ENCODE assay signal across 19 cellular contexts in the genomic region with DNA sequence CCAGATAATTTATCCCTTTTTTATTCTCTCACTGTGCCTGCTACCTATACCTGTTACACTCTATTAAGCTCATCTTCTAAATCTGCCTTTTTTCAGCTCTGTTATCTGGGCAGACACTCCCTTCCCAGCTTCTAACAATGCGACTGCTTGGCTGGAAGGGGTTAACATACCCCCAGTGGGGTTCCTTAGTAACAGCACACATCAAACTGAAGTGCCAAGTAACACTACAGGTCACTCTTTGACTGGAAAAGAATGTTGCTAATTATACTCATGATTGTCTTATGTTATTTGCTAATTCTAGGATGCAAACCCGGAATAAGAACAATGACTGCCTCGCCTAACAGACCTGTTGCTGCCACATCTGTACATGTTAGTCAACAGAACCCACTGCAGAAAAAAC.
DNase-seq lines count a peak whose midpoint lies in the region; ATAC-seq and TF ChIP-seq lines count a peak whose summit lies in the region.
"Had no signal": no experiment of that assay in that cellular context is flagged by ENCODE, and none has a peak within 500 bp of the region (broad histone marks: within the 10 kb centered on the region; RNA-seq: fewer than 3 reads in every experiment).

No MANE protein-coding gene starts in this region.

- no peak overlapping the region for H3K4me3 ChIP-seq in left ventricle myocardium inferior
- peak overlapping the region; percentile 17; the same call in 1 of the 2 replicates for H3K4me3 ChIP-seq in iPS-20b (ENCODE audit: low read length)
- H3K4me3 ChIP-seq: A549, HAP-1 had no signal

- DNase-seq in left ventricle myocardium superior (no peak), left ventricle myocardium inferior (no peak), WTC11 (ENCODE audit: low spot score) (no peak), NAMALWA (ENCODE audit: low spot score) (no peak)
- DNase-seq: DMS53; EL; Kasumi-1; NCI-H1417 treated with DMSO at 0.1 percent for 48 hours; NCI-H187 treated with DMSO at 0.1 percent for 48 hours; NCI-H2107; NK-92 treated with Interleukin-12 subunit alpha and Interleukin-12 subunit beta, amount 100 ng/mL, for 24 hours had no signal

- H3K9me3 ChIP-seq in left ventricle myocardium inferior (replicated peaks) = no peaks in the 10 kb centered on the region
- H3K9me3 ChIP-seq in iPS-20b (ENCODE audit: insufficient read depth, low read depth, low read length) = no peaks in the 10 kb centered on the region
- H3K9me3 ChIP-seq: A549, HAP-1 had no signal

- H3K27ac ChIP-seq in left ventricle myocardium inferior (replicated peaks) (no peak overlapping the region), iPS-20b (ENCODE audit: low read length) (no peak overlapping the region)
- H3K27ac ChIP-seq: A549, RWPE1 had no signal

- no peaks in the 10 kb centered on the region for H3K9me3 Mint-ChIP-seq in WTC11

- H3K4me1 Mint-ChIP-seq in WTC11 = peaks cover 10% of the 10 kb centered on the region
- H3K4me1 Mint-ChIP-seq: B cell had no signal

- peak; percentile 66 for ATAC-seq in left ventricle myocardium superior
- peak; percentile 50 for ATAC-seq in WTC11
- no peak for ATAC-seq in esophagus mucosa
- no peak for ATAC-seq in HG02798 (IDR thresholded peaks at IDR 0.05; ENCODE audit: poor library complexity, unreplicated experiment)
- ATAC-seq: A549, SK-N-SH treated with all-trans-retinoic acid at 6 μM for 48 hours had no signal

- POLR2A ChIA-PET in WTC11 (lab: Charles Lee) = interaction anchor here (0.7 kb wide), 1 partner anchor 25 kb away, joined by 3 read pairs; no protein-coding TSS in a partner anchor

- H3K27me3 Mint-ChIP-seq in WTC11 (ENCODE audit: low read depth) = no peaks in the 10 kb centered on the region

- H3K4me3 Mint-ChIP-seq in WTC11 = no peak overlapping the region
- H3K4me3 Mint-ChIP-seq: B cell had no signal

- no peaks in the 10 kb centered on the region for H3K36me3 Mint-ChIP-seq in WTC11

- H3K9ac ChIP-seq in iPS-20b (ENCODE audit: low read depth, low read length) = no peak overlapping the region

- H3K36me3 ChIP-seq in left ventricle myocardium inferior = no peaks in the 10 kb centered on the region
- H3K36me3 ChIP-seq in iPS-20b (ENCODE audit: insufficient read depth, low read depth, low read length) = no peaks in the 10 kb centered on the region
- H3K36me3 ChIP-seq: HAP-1 had no signal

- no peak overlapping the region for H3K27ac Mint-ChIP-seq in WTC11
- H3K27ac Mint-ChIP-seq: B cell had no signal

- H3K4me1 ChIP-seq in left ventricle myocardium inferior (peaks cover 5% of the 10 kb centered on the region), iPS-20b (ENCODE audit: insufficient read depth, low read length) (peaks cover 37% of the 10 kb centered on the region)
- H3K4me1 ChIP-seq: A549, HAP-1 had no signal

- no peak for TF ChIP-seq CTCF in left ventricle myocardium inferior (IDR thresholded peaks at IDR 0.05; ENCODE audit: borderline replicate concordance)
- no peak for TF ChIP-seq CTCF in WTC11 (IDR thresholded peaks at IDR 0.05)

- H3K27me3 ChIP-seq in left ventricle myocardium inferior (ENCODE audit: low read depth) (no peaks in the 10 kb centered on the region), iPS-20b (ENCODE audit: insufficient read depth, low read length) (peaks cover 87% of the 10 kb centered on the region)

- CTCF ChIA-PET in WTC11 (lab: Charles Lee) = no interaction called here

- intact Hi-C loops in left ventricle myocardium superior (cut with micrococcal nuclease) = no loop called here
- intact Hi-C loops in left ventricle myocardium inferior (cut with micrococcal nuclease) = no loop called here

TF ChIP-seq in WTC11, 78 proteins besides CTCF, POLR2A, EP300 and RAD21:
- no peak for TF ChIP-seq JAZF1 (CRISPR knock-in tag; IDR thresholded peaks at IDR 0.05)
- no peak for TF ChIP-seq JUN (CRISPR knock-in tag; IDR thresholded peaks at IDR 0.05)

Comparison
In these comparisons a context has a peak if more than half of its experiments do, and no peak if none do; other contexts are left out.
1. ATAC-seq: peak in left ventricle myocardium superior (single experiment) and WTC11 (single experiment); none in esophagus mucosa (single experiment) and HG02798 (single experiment).